18 cellular contexts compared by ENCODE assay signal in the genomic region with DNA sequence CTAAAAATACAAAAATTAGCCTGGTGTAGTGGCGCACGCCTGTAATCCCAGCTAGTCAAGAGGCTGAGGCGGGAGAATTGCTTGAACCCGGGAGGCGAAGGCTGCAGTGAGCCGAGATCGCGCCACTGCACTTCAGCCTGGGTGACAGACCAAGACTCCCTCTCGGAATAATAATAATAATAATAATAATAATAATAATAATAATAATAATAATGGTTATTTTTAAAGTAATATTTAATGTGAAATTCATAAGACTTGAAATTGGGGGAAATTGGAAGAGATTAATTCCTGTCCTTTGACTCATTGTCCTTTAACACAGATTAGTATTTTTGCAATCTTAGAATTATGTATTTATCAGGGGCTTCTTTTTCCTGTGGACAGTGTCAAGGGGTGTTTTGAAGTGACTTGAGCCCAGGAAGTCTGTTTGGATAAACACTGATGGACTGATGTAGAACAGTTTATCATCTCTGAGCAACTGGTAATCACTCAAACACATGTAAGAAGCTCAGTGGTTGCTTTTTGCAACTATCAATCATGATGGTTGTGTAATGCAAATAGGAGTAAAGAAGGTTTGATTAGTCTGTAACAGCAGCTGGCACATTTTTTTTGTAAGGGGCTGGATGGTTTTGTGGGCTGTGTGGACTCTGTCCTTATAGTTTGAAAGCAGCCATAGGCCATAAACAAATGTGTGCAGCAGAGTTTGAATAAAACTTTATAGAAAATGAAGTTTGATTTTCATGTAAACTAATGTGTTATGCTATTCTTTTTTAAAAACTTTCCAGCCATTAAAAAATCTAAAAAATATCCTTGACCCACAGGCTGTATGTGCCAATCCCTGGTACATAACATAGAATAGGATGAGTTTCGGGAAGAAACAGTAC.
DNase-seq lines count a peak whose midpoint lies in the region; ATAC-seq lines count a peak whose summit lies in the region.
"Had no signal": no experiment of that assay in that cellular context is flagged by ENCODE, and none has a peak within 500 bp of the region (broad histone marks: within the 10 kb centered on the region; RNA-seq: fewer than 3 reads in every experiment).

No MANE protein-coding gene starts in this region.

- peaks cover 4% of the 10 kb centered on the region for H3K9me3 Mint-ChIP-seq in activated CD4-positive, alpha-beta T cell treated with anti-CD3 and anti-CD28 coated beads, Interleukin-2, amount 10 ng/mL, durations not matched to agents 24 days and 14 days
- peaks cover 4% of the 10 kb centered on the region for H3K9me3 Mint-ChIP-seq in activated T-helper 17 cell treated with anti-CD3 and anti-CD28 coated beads, Interleukin-2, amount 50 U/mL, for 72 hours

- peaks cover 18% of the 10 kb centered on the region for H3K36me3 Mint-ChIP-seq in activated CD4-positive, alpha-beta T cell treated with anti-CD3 and anti-CD28 coated beads, Interleukin-2, amount 10 ng/mL, durations not matched to agents 24 days and 14 days (ENCODE audit: low read depth)
- peaks cover 5% of the 10 kb centered on the region for H3K36me3 Mint-ChIP-seq in activated T-helper 17 cell treated with anti-CD3 and anti-CD28 coated beads, Interleukin-2, amount 50 U/mL, for 72 hours (ENCODE audit: low read depth)

- DNase-seq in activated CD4-positive, alpha-beta T cell treated with anti-CD3 and anti-CD28 coated beads, Interleukin-2, amount 10 ng/mL, durations not matched to agents 24 days and 14 days: no peak
- no peak for DNase-seq in activated CD4-positive, alpha-beta T cell treated with anti-CD3 and anti-CD28 coated beads for 48 hours
- DNase-seq in left lobe of liver (ENCODE audit: low spot score): no peak
- no peak for DNase-seq in DMS79 (lab: John Stamatoyannopoulos, UW)
- DNase-seq in NCI-H1436 treated with DMSO at 0.1 percent for 48 hours (lab: John Stamatoyannopoulos, UW): no peak
- DNase-seq: C1 segment of cervical spinal cord; DMS 273 treated with DMSO at 0.1 percent for 48 hours; KG1; NCI-H1048; NCI-H1436; NCI-H2029; NCI-H345; NCI-H526 treated with DMSO at 0.1 percent for 48 hours; NK-92 treated with Interleukin-12 subunit alpha and Interleukin-12 subunit beta, amount 100 ng/mL, for 24 hours had no signal

- H3K4me3 Mint-ChIP-seq in activated CD4-positive, alpha-beta T cell treated with anti-CD3 and anti-CD28 coated beads, Interleukin-2, amount 10 ng/mL, durations not matched to agents 24 days and 14 days: no peak overlapping the region
- H3K4me3 Mint-ChIP-seq in activated T-helper 17 cell treated with anti-CD3 and anti-CD28 coated beads, Interleukin-2, amount 50 U/mL, for 72 hours: peak overlapping the region; percentile 43

- H3K4me1 Mint-ChIP-seq in activated CD4-positive, alpha-beta T cell treated with anti-CD3 and anti-CD28 coated beads, Interleukin-2, amount 10 ng/mL, durations not matched to agents 24 days and 14 days: peaks cover 43% of the 10 kb centered on the region
- peaks cover 37% of the 10 kb centered on the region for H3K4me1 Mint-ChIP-seq in activated T-helper 17 cell treated with anti-CD3 and anti-CD28 coated beads, Interleukin-2, amount 50 U/mL, for 72 hours

- no peak for ATAC-seq in activated T-helper 17 cell treated with anti-CD3 and anti-CD28 coated beads, Interleukin-2, amount 50 U/mL, for 72 hours (replicated peaks)
- peak; percentile 44 for ATAC-seq in left lobe of liver
- ATAC-seq in GM21515 (IDR thresholded peaks at IDR 0.05; ENCODE audit: unreplicated experiment): no peak
- ATAC-seq: A549, Right ventricle myocardium inferior had no signal

- H3K27me3 Mint-ChIP-seq in activated CD4-positive, alpha-beta T cell treated with anti-CD3 and anti-CD28 coated beads, Interleukin-2, amount 10 ng/mL, durations not matched to agents 24 days and 14 days: no peaks in the 10 kb centered on the region
- H3K27me3 Mint-ChIP-seq in activated T-helper 17 cell treated with anti-CD3 and anti-CD28 coated beads, Interleukin-2, amount 50 U/mL, for 72 hours: no peaks in the 10 kb centered on the region

- peak overlapping the region; percentile 30 for H3K27ac Mint-ChIP-seq in activated CD4-positive, alpha-beta T cell treated with anti-CD3 and anti-CD28 coated beads, Interleukin-2, amount 10 ng/mL, durations not matched to agents 24 days and 14 days
- peak overlapping the region; percentile 67 for H3K27ac Mint-ChIP-seq in activated T-helper 17 cell treated with anti-CD3 and anti-CD28 coated beads, Interleukin-2, amount 50 U/mL, for 72 hours

- intact Hi-C loops in activated CD4-positive, alpha-beta T cell treated with anti-CD3 and anti-CD28 coated beads, Interleukin-2, amount 10 ng/mL, durations not matched to agents 24 days and 14 days (cut with micrococcal nuclease): loop anchor here (1.0 to 5.0 kb wide), 2 partner anchors 8 to 37 kb away; no protein-coding TSS in a partner anchor
